ENCODE assay signal across 24 cellular contexts in genomic region chr12:14915736-14916135, GRCh38. TPM values are rescaled to one million over a fixed set of nuclear protein-coding genes. Genes with fewer than 3 reads are reported as not detected.
"Had no signal": no experiment of that assay in that cellular context is flagged by ENCODE, and none has a peak within 500 bp of the region (broad histone marks: within the 10 kb centered on the region; RNA-seq: fewer than 3 reads in every experiment).

No MANE protein-coding gene starts in this region.

- ATAC-seq: activated CD4-positive, CD25-positive, alpha-beta regulatory T cell treated with anti-CD3 and anti-CD28 coated beads, Interleukin-2, amount 50 U/mL, for 24 hours; activated CD8-positive, alpha-beta memory T cell treated with anti-CD3 and anti-CD28 coated beads, Interleukin-2, amount 10 ng/mL, durations not matched to agents 7 days and 5 days; activated T-cell treated with anti-CD3 and anti-CD28 coated beads, Interleukin-2, amount 50 U/mL, for 4 hours had no signal

- H3K27me3 Mint-ChIP-seq: activated CD8-positive, alpha-beta memory T cell treated with anti-CD3 and anti-CD28 coated beads, Interleukin-2, amount 10 ng/mL, durations not matched to agents 7 days and 5 days; activated naive CD8-positive, alpha-beta T cell treated with anti-CD3 and anti-CD28 coated beads for 36 hours had no signal

- H3K27me3 ChIP-seq: brain microvascular endothelial cell, Peyer's patch, SJCRH30 had no signal

- H3K36me3 ChIP-seq: brain microvascular endothelial cell, Peyer's patch, SJCRH30 had no signal

- H3K27ac Mint-ChIP-seq: activated CD8-positive, alpha-beta memory T cell treated with anti-CD3 and anti-CD28 coated beads, Interleukin-2, amount 10 ng/mL, durations not matched to agents 7 days and 5 days; activated naive CD8-positive, alpha-beta T cell treated with anti-CD3 and anti-CD28 coated beads for 36 hours; T-helper 1 cell treated with Interleukin-12 subunit alpha and Interleukin-12 subunit beta and Interleukin-4 antibody, amounts not matched to agents 30 μg/mL and 1 μg/mL, for 36 hours had no signal

- H3K4me3 Mint-ChIP-seq: activated CD8-positive, alpha-beta memory T cell treated with anti-CD3 and anti-CD28 coated beads, Interleukin-2, amount 10 ng/mL, durations not matched to agents 7 days and 5 days; activated naive CD8-positive, alpha-beta T cell treated with anti-CD3 and anti-CD28 coated beads for 36 hours; activated T-cell treated with anti-CD3 and anti-CD28 coated beads, Interleukin-2, amount 50 U/mL, for 4 hours; T-helper 1 cell treated with Interleukin-12 subunit alpha and Interleukin-12 subunit beta and Interleukin-4 antibody, amounts not matched to agents 30 μg/mL and 1 μg/mL, for 36 hours had no signal

- H3K4me3 ChIP-seq: Peyer's patch, SJCRH30 had no signal

- H3K27ac ChIP-seq: brain microvascular endothelial cell, Peyer's patch, RWPE1, SJCRH30 had no signal

- H3K9me3 ChIP-seq: Peyer's patch, SJCRH30 had no signal

- H3K9me3 Mint-ChIP-seq: activated naive CD8-positive, alpha-beta T cell treated with anti-CD3 and anti-CD28 coated beads for 36 hours; activated T-cell treated with anti-CD3 and anti-CD28 coated beads, Interleukin-2, amount 50 U/mL, for 4 hours; T-helper 1 cell treated with Interleukin-12 subunit alpha and Interleukin-12 subunit beta and Interleukin-4 antibody, amounts not matched to agents 30 μg/mL and 1 μg/mL, for 36 hours had no signal

- H3K4me1 ChIP-seq: Peyer's patch had no signal

- DNase-seq: activated CD4-positive, alpha-beta T cell treated with anti-CD3 and anti-CD28 coated beads for 4 hours; activated CD8-positive, alpha-beta memory T cell treated with anti-CD3 and anti-CD28 coated beads, Interleukin-2, amount 10 ng/mL, durations not matched to agents 7 days and 5 days; activated effector memory CD4-positive, alpha-beta T cell treated with anti-CD3 and anti-CD28 coated beads, Interleukin-2, amount 50 U/mL, for 16 hours; activated naive CD4-positive, alpha-beta T cell treated with Interleukin-2 at 50 U/mL for 16 hours; activated naive CD8-positive, alpha-beta T cell treated with anti-CD3 and anti-CD28 coated beads for 36 hours; activated T-cell treated with anti-CD3 and anti-CD28 coated beads, Interleukin-2, amount 50 U/mL, for 4 hours; brain microvascular endothelial cell; cerebellar nuclear complex; Kasumi-1; KBM-7; NCI-H1105 treated with DMSO at 0.1 percent for 48 hours; NCI-H1436 treated with DMSO at 0.1 percent for 48 hours; NCI-H187; NCI-H2081; NCI-H446; NCI-H524; Peyer's patch; Right ventricle myocardium superior had no signal

RNA-seq across cellular contexts. Expression of gene ERP27, which starts 22.6 kb away (rescaled TPM):
- total RNA-seq: SJCRH30 had no signal

RNA-seq across cellular contexts. Expression of gene MGP, which starts 30.1 kb away (rescaled TPM):
- total RNA-seq: activated CD8-positive, alpha-beta memory T cell treated with anti-CD3 and anti-CD28 coated beads, Interleukin-2, amount 10 ng/mL, durations not matched to agents 7 days and 5 days; activated naive CD8-positive, alpha-beta T cell treated with anti-CD3 and anti-CD28 coated beads for 36 hours had no signal

RNA-seq across cellular contexts. Expression of gene PDE6H, which starts 57.1 kb away (rescaled TPM):
- total RNA-seq: activated CD8-positive, alpha-beta memory T cell treated with anti-CD3 and anti-CD28 coated beads, Interleukin-2, amount 10 ng/mL, durations not matched to agents 7 days and 5 days; activated naive CD8-positive, alpha-beta T cell treated with anti-CD3 and anti-CD28 coated beads for 36 hours; activated T-cell treated with anti-CD3 and anti-CD28 coated beads, Interleukin-2, amount 50 U/mL, for 4 hours; cardiac septum; Peyer's patch; Right ventricle myocardium superior; SJCRH30 had no signal
- polyA plus RNA-seq: adipose tissue had no signal
